ENCODE assay signal across 8 cellular contexts in the genomic region with DNA sequence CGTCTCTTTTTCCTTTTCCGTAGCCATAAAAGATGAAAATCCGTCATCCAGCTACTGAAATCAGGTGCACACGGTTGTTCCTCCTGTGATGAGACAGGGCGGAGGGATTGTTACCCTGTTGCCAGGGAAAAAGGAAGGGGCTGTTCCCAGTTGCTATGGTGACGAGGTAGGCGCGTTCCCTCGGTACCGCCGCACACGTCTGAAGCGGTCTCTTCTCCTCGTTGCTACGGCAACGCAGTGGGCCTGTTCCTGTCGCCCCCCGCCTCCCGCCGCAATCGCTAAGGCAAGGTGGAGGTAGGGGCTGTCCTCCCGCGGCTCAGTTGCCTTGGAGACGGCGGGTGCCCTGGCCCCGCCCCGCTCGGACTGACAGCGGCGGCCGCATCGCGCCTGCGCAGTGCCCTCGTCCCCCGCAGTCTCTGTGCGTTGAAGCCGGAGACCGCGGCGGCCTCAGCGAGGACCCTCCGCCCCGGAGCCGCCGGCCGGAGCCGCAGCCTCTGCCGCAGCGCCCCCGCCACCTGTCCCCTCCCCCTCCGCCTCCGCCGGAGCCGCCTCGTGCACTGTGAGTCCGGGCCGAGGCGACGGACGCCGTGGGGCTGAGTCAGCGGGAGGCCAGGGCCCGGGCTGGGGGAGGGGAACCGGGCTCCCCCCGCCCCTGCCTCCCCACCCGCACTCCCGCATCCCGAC. TPM values are rescaled to one million over a fixed set of nuclear protein-coding genes. Genes with fewer than 3 reads are reported as not detected.
DNase-seq lines count a peak whose midpoint lies in the region; ATAC-seq, FAIRE-seq and TF ChIP-seq lines count a peak whose summit lies in the region.

A gene (plus strand): TSS at position 394 of the 684 bp plus-strand sequence. CDS start 51,582 bp downstream, outside the sequence.

- no peaks in the 10 kb centered on the region for H3K27me3 ChIP-seq in bronchial epithelial cell (ENCODE audit: control insufficient read depth, insufficient read depth, low read length)
- no peaks in the 10 kb centered on the region for H3K27me3 ChIP-seq in skeletal muscle tissue (ENCODE audit: control insufficient read depth in 3 of 3, insufficient read depth in 3 of 3, low read length in 3 of 3)

- intact Hi-C loops in activated B cell treated with CpG ODN at 0.5 μM for 24 hours (cut with micrococcal nuclease) = loop anchor here (1.0 to 2.0 kb wide), 4 partner anchors 62 to 242 kb away; a partner anchor contains a TSS

- H3K9ac ChIP-seq in skeletal muscle tissue (ENCODE audit: low read depth in 1 of 3, low read length in 3 of 3) = peak within 1 kb of the TSS; percentile 84 to 86 (median 85)

- POLR2A ChIA-PET in activated B cell treated with CpG ODN at 0.5 μM for 24 hours (lab: Charles Lee) = interaction anchor here (0.5 to 1.2 kb wide), 2 partner anchors 101 to 184 kb away, joined by 3 to 4 read pairs; a partner anchor contains a TSS

- H3K4me1 ChIP-seq in skeletal muscle tissue (ENCODE audit: control insufficient read depth in 3 of 3, insufficient read depth in 3 of 3, low read length in 3 of 3) = peaks cover 34 to 42% (median 37%) of the 10 kb centered on the region in 3 donors

- H3K9me3 Mint-ChIP-seq in activated B cell treated with CpG ODN at 0.5 μM for 24 hours = no peaks in the 10 kb centered on the region

- FAIRE-seq in bronchial epithelial cell (lab: Jason Lieb, UNC) = no peak

- H3K36me3 ChIP-seq in bronchial epithelial cell (ENCODE audit: control insufficient read depth, insufficient read depth, low read length) (no peaks in the 10 kb centered on the region), skeletal muscle tissue (ENCODE audit: control insufficient read depth in 3 of 3, insufficient read depth in 3 of 3, low read length in 3 of 3) (no peaks in the 10 kb centered on the region)

- H3K36me3 Mint-ChIP-seq in activated B cell treated with CpG ODN at 0.5 μM for 24 hours (ENCODE audit: low read depth) = no peaks in the 10 kb centered on the region

- peak within 1 kb of the TSS; percentile 85 for H3K4me3 Mint-ChIP-seq in activated B cell treated with CpG ODN at 0.5 μM for 24 hours

- peak within 1 kb of the TSS; percentile 59 for H3K27ac Mint-ChIP-seq in activated B cell treated with CpG ODN at 0.5 μM for 24 hours

- in situ Hi-C loops in GM13977 (cut with MboI; ENCODE audit: low pct_unique_long_range_greater_than_20kb, low sequenced_read_pairs, unreplicated experiment) = loop anchor here (25.0 kb wide), 2 partner anchors 217 to 317 kb away; a partner anchor contains a TSS

- H3K4me3 ChIP-seq in bronchial epithelial cell (ENCODE audit: low read depth, low read length) = peak within 1 kb of the TSS; percentile 65
- H3K4me3 ChIP-seq in skeletal muscle tissue (ENCODE audit: low read length in 3 of 3) = peak within 1 kb of the TSS; percentile 88 to 98 (median 94)

- CTCF ChIA-PET in activated B cell treated with CpG ODN at 0.5 μM for 24 hours (lab: Charles Lee) = interaction anchor here (0.5 to 1.4 kb wide), 5 partner anchors 8 to 309 kb away, joined by 3 to 4 read pairs (median 3); no protein-coding TSS in a partner anchor

- ATAC-seq in HG03045 (IDR thresholded peaks at IDR 0.05; ENCODE audit: unreplicated experiment) = peak; percentile 80
- ATAC-seq in activated B cell treated with CpG ODN at 0.5 μM for 24 hours (ENCODE audit: low read depth) = peak; percentile 93

- H3K9me3 ChIP-seq in skeletal muscle tissue (ENCODE audit: control insufficient read depth in 3 of 3, low read length in 3 of 3) = no peaks in the 10 kb centered on the region

- H3K4me1 Mint-ChIP-seq in activated B cell treated with CpG ODN at 0.5 μM for 24 hours = peaks cover 21% of the 10 kb centered on the region

- TF ChIP-seq CTCF in GM13977 (IDR thresholded peaks at IDR 0.05; ENCODE audit: extremely low read depth, insufficient read depth, missing control alignments) (no peak), activated B cell treated with CpG ODN at 0.5 μM for 24 hours (IDR thresholded peaks at IDR 0.05) (no peak), bronchial epithelial cell (IDR thresholded peaks at IDR 0.05; ENCODE audit: insufficient read depth, low read length, severe bottlenecking) (no peak)

- DNase-seq in GM13977 (ENCODE audit: low spot score) (peak; percentile 95), NCI-H2196 (lab: John Stamatoyannopoulos, UW; ENCODE audit: unreplicated experiment) (peak; percentile 94), activated B cell treated with CpG ODN at 0.5 μM for 24 hours (peak; percentile 88), bronchial epithelial cell (ENCODE audit: low read depth) (peak; percentile 65), iPS-NIHi11 (ENCODE audit: low spot score) (peak; percentile 96), GF-D8 (lab: John Stamatoyannopoulos, UW) (no peak)

- H3K27ac ChIP-seq in skeletal muscle tissue (ENCODE audit: low read depth, low read length) = peak within 1 kb of the TSS; percentile 88

- peaks cover 40% of the 10 kb centered on the region for H3K27me3 Mint-ChIP-seq in activated B cell treated with CpG ODN at 0.5 μM for 24 hours

RNA-seq across cellular contexts. Expression of the gene that starts here (rescaled TPM):
- total RNA-seq in activated B cell treated with CpG ODN at 0.5 μM for 24 hours (4.6 and 6.3 TPM in 2 replicates), bronchial epithelial cell (1.6 and 2.8 TPM in 2 replicates), skeletal muscle tissue (3.7 TPM)
